2 cellular contexts compared by ENCODE assay signal in the genomic region with DNA sequence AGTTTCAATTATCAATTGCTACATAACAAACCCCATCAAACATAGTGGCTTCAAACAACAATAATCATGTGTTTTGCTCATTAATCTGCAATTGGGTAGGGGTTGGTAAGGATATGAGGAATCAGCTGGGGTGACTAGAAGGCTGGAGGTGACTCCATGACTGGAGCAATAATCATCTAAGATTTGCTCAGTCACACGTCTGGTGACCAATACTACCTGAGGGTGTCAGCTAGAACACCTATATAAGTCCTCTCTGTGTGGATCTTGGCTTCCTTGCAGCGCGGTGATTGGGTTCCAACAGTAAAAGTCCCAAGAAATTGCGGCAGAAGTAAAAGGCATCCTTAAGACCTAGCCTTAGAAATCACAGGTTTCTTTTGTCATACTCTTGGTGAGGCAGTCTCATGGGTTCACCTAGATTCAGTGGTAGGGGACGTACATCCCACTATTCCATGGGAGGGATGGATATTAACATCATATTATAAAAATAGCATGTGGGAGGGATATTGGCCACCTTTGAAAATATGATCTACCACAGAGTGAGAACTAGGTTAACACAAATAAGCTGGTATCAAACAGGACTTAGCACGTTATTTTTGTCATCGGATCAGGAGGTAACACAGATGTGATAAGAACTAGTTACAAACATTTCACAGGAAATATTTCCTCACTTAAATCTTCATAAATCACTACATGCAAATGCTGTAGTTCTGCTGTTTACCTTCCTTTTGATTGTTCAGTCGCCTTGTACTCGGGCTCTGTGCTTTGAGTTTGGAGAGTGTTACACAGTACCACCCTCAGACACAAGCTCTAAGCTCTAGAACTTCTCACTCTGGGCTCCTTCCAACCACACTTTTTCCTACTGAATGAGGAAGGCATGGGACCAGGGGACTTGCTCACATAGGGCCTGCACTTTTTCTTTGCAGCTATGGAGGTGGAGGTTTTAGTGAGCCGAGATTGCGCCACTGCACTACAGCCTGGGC.
TF ChIP-seq lines count a peak whose summit lies in the region.

No MANE protein-coding gene starts in this region.

TF ChIP-seq in GM23338, 12 proteins besides CTCF, POLR2A, EP300 and RAD21:
- TF ChIP-seq STAT1 (IDR thresholded peaks at IDR 0.05; ENCODE audit: unreplicated experiment): no peak
- TF ChIP-seq, protein P1, sequence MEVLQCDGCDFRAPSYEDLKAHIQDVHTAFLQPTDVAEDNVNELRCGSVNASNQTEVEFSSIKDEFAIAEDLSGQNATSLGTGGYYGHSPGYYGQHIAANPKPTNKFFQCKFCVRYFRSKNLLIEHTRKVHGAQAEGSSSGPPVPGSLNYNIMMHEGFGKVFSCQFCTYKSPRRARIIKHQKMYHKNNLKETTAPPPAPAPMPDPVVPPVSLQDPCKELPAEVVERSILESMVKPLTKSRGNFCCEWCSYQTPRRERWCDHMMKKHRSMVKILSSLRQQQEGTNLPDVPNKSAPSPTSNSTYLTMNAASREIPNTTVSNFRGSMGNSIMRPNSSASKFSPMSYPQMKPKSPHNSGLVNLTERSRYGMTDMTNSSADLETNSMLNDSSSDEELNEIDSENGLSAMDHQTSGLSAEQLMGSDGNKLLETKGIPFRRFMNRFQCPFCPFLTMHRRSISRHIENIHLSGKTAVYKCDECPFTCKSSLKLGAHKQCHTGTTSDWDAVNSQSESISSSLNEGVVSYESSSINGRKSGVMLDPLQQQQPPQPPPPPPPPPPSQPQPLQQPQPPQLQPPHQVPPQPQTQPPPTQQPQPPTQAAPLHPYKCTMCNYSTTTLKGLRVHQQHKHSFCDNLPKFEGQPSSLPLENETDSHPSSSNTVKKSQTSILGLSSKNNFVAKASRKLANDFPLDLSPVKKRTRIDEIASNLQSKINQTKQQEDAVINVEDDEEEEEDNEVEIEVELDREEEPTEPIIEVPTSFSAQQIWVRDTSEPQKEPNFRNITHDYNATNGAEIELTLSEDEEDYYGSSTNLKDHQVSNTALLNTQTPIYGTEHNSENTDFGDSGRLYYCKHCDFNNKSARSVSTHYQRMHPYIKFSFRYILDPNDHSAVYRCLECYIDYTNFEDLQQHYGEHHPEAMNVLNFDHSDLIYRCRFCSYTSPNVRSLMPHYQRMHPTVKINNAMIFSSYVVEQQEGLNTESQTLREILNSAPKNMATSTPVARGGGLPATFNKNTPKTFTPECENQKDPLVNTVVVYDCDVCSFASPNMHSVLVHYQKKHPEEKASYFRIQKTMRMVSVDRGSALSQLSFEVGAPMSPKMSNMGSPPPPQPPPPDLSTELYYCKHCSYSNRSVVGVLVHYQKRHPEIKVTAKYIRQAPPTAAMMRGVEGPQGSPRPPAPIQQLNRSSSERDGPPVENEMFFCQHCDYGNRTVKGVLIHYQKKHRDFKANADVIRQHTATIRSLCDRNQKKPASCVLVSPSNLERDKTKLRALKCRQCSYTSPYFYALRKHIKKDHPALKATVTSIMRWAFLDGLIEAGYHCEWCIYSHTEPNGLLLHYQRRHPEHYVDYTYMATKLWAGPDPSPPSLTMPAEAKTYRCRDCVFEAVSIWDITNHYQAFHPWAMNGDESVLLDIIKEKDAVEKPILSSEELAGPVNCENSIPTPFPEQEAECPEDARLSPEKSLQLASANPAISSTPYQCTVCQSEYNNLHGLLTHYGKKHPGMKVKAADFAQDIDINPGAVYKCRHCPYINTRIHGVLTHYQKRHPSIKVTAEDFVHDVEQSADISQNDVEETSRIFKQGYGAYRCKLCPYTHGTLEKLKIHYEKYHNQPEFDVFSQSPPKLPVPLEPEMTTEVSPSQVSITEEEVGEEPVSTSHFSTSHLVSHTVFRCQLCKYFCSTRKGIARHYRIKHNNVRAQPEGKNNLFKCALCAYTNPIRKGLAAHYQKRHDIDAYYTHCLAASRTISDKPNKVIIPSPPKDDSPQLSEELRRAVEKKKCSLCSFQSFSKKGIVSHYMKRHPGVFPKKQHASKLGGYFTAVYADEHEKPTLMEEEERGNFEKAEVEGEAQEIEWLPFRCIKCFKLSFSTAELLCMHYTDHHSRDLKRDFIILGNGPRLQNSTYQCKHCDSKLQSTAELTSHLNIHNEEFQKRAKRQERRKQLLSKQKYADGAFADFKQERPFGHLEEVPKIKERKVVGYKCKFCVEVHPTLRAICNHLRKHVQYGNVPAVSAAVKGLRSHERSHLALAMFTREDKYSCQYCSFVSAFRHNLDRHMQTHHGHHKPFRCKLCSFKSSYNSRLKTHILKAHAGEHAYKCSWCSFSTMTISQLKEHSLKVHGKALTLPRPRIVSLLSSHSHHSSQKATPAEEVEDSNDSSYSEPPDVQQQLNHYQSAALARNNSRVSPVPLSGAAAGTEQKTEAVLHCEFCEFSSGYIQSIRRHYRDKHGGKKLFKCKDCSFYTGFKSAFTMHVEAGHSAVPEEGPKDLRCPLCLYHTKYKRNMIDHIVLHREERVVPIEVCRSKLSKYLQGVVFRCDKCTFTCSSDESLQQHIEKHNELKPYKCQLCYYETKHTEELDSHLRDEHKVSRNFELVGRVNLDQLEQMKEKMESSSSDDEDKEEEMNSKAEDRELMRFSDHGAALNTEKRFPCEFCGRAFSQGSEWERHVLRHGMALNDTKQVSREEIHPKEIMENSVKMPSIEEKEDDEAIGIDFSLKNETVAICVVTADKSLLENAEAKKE (CRISPR knock-in tag; IDR thresholded peaks at IDR 0.05): no peak
- no peak for TF ChIP-seq EZH2 (IDR thresholded peaks at IDR 0.05; ENCODE audit: low read depth, unreplicated experiment)
- no peak for TF ChIP-seq EZH2phosphoT487 (IDR thresholded peaks at IDR 0.05; ENCODE audit: unreplicated experiment)
- TF ChIP-seq, protein P2, sequence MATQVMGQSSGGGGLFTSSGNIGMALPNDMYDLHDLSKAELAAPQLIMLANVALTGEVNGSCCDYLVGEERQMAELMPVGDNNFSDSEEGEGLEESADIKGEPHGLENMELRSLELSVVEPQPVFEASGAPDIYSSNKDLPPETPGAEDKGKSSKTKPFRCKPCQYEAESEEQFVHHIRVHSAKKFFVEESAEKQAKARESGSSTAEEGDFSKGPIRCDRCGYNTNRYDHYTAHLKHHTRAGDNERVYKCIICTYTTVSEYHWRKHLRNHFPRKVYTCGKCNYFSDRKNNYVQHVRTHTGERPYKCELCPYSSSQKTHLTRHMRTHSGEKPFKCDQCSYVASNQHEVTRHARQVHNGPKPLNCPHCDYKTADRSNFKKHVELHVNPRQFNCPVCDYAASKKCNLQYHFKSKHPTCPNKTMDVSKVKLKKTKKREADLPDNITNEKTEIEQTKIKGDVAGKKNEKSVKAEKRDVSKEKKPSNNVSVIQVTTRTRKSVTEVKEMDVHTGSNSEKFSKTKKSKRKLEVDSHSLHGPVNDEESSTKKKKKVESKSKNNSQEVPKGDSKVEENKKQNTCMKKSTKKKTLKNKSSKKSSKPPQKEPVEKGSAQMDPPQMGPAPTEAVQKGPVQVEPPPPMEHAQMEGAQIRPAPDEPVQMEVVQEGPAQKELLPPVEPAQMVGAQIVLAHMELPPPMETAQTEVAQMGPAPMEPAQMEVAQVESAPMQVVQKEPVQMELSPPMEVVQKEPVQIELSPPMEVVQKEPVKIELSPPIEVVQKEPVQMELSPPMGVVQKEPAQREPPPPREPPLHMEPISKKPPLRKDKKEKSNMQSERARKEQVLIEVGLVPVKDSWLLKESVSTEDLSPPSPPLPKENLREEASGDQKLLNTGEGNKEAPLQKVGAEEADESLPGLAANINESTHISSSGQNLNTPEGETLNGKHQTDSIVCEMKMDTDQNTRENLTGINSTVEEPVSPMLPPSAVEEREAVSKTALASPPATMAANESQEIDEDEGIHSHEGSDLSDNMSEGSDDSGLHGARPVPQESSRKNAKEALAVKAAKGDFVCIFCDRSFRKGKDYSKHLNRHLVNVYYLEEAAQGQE (IDR thresholded peaks at IDR 0.05; ENCODE audit: unreplicated experiment): no peak
- no peak for TF ChIP-seq JUNB (IDR thresholded peaks at IDR 0.05; ENCODE audit: unreplicated experiment)
- TF ChIP-seq NANOG (IDR thresholded peaks at IDR 0.05; ENCODE audit: borderline replicate concordance): no peak
- no peak for TF ChIP-seq ZNF331 (CRISPR knock-in tag; IDR thresholded peaks at IDR 0.05; ENCODE audit: low read depth)

TF ChIP-seq in H1, 55 proteins besides CTCF, POLR2A, EP300 and RAD21:
- TF ChIP-seq BRCA1 (IDR thresholded peaks at IDR 0.05; ENCODE audit: low read depth, low read length) (no peak), CEBPB (IDR thresholded peaks at IDR 0.05; ENCODE audit: low read depth, low read length) (no peak)
